Comparison of ENCODE assay signal across 1 cellular context in genomic region chrX:48539345-48540014, GRCh38.
A peak's percentile ranks its signal among the peaks of the same experiment; 100 is the strongest.
TF ChIP-seq lines count a peak whose summit lies in the region.

Gene TBC1D25 (plus strand): TSS chrX:48539714. CDS start chrX:48539798, 84 bp downstream.

TF ChIP-seq in GM12878, 131 proteins besides CTCF, POLR2A, EP300 and RAD21 (continued from another document and continues in another):
- TF ChIP-seq PBX3 (IDR thresholded peaks at IDR 0.05; ENCODE audit: insufficient replicate concordance, low read depth, low read length) (no peak), CREB1 (IDR thresholded peaks at IDR 0.05; ENCODE audit: low read depth) (peak; percentile 96), NFYA (IDR thresholded peaks at IDR 0.05; ENCODE audit: borderline replicate concordance, low read depth, low read length) (no peak), ETV6 (conservative IDR thresholded peaks at IDR 0.05 in 1 of 2, IDR thresholded peaks at IDR 0.05 in 1 of 2; ENCODE audit: borderline replicate concordance in 1 of 2, low read depth in 1 of 2) (no peak), GABPA (IDR thresholded peaks at IDR 0.05; ENCODE audit: low read depth) (no peak), CBX5 (IDR thresholded peaks at IDR 0.05; ENCODE audit: low read depth) (no peak), NR2C1 (IDR thresholded peaks at IDR 0.05) (no peak), MEF2A (IDR thresholded peaks at IDR 0.05; ENCODE audit: insufficient read depth, low read depth, low read length) (no peak), MEF2B (IDR thresholded peaks at IDR 0.05; ENCODE audit: partially characterized antibody, poor library complexity, severe bottlenecking) (peak; percentile 32), ZBTB4 (CRISPR knock-in tag; IDR thresholded peaks at IDR 0.05) (no peak), CEBPB (IDR thresholded peaks at IDR 0.05; ENCODE audit: borderline replicate concordance in 1 of 2, low read depth in 2 of 2, low read length in 2 of 2) (no peak), STAT1 (conservative IDR thresholded peaks at IDR 0.05) (no peak), SIX5 (IDR thresholded peaks at IDR 0.05; ENCODE audit: low read depth, low read length, severe bottlenecking) (no peak), BCL3 (IDR thresholded peaks at IDR 0.05; ENCODE audit: borderline replicate concordance, insufficient read depth, low read depth, low read length, poor library complexity, severe bottlenecking) (no peak), EED (IDR thresholded peaks at IDR 0.05; ENCODE audit: low read depth) (no peak), BRCA1 (IDR thresholded peaks at IDR 0.05; ENCODE audit: low read depth, low read length) (no peak), PAX8 (IDR thresholded peaks at IDR 0.05) (no peak), KLF5 (IDR thresholded peaks at IDR 0.05; ENCODE audit: partially characterized antibody) (peak; percentile 36), ZNF592 (IDR thresholded peaks at IDR 0.05) (no peak), MTA2 (IDR thresholded peaks at IDR 0.05; ENCODE audit: low read depth) (no peak), JUND (IDR thresholded peaks at IDR 0.05; ENCODE audit: low read depth, low read length) (peak; percentile 60; the same call in 1 of the 2 replicates), SUZ12 (IDR thresholded peaks at IDR 0.05; ENCODE audit: unreplicated experiment) (no peak), SMARCA5 (IDR thresholded peaks at IDR 0.05) (peak; percentile 61; the same call in 1 of the 2 replicates), NR2C2 (IDR thresholded peaks at IDR 0.05; ENCODE audit: borderline replicate concordance, control insufficient read depth, insufficient read length, low read depth) (no peak), LARP7 (IDR thresholded peaks at IDR 0.05) (0 out of 2 replicates have a peak, but pooled peaks have one; percentile 21), KDM1A (IDR thresholded peaks at IDR 0.05; ENCODE audit: borderline replicate concordance) (no peak), CBFB (IDR thresholded peaks at IDR 0.05; ENCODE audit: low read depth) (no peak), MXI1 (IDR thresholded peaks at IDR 0.05; ENCODE audit: low read depth, low read length) (peak; percentile 65), SRF (IDR thresholded peaks at IDR 0.05; ENCODE audit: low read depth in 2 of 2, low read length in 2 of 2) (no peak), NFIC (IDR thresholded peaks at IDR 0.05; ENCODE audit: low read depth, low read length) (no peak), ASH2L (IDR thresholded peaks at IDR 0.05; ENCODE audit: borderline replicate concordance, low read depth) (no peak), NRF1 (conservative IDR thresholded peaks at IDR 0.05; ENCODE audit: low read depth, low read length) (peak; percentile 70), USF1 (IDR thresholded peaks at IDR 0.05; ENCODE audit: borderline replicate concordance, extremely low read length, insufficient read depth, low read depth, low read length) (no peak), JUNB (IDR thresholded peaks at IDR 0.05) (no peak), SUPT20H (IDR thresholded peaks at IDR 0.05; ENCODE audit: borderline replicate concordance, control insufficient read depth, low read depth, low read length) (no peak), CEBPZ (IDR thresholded peaks at IDR 0.05; ENCODE audit: low read depth, low read length) (no peak), BHLHE40 (IDR thresholded peaks at IDR 0.05; ENCODE audit: borderline replicate concordance in 1 of 2, low read depth in 2 of 2, low read length in 1 of 2) (peak in 1 of 2 experiments; percentile 74; a peak in 2 of 4 replicates), RCOR1 (conservative IDR thresholded peaks at IDR 0.05; ENCODE audit: low read depth, low read length) (no peak), ZZZ3 (IDR thresholded peaks at IDR 0.05; ENCODE audit: control insufficient read depth, insufficient read length, low read depth) (no peak), SIN3A (IDR thresholded peaks at IDR 0.05; ENCODE audit: low read depth, low read length) (no peak), TBL1XR1 (IDR thresholded peaks at IDR 0.05; ENCODE audit: low read depth, low read length) (no peak), IKZF1 (conservative IDR thresholded peaks at IDR 0.05) (no peak; the same call in none of the 2 replicates), ZNF622 (IDR thresholded peaks at IDR 0.05) (no peak), ZSCAN29 (IDR thresholded peaks at IDR 0.05) (no peak), ZNF24 (IDR thresholded peaks at IDR 0.05) (no peak), KAT2A (conservative IDR thresholded peaks at IDR 0.05; ENCODE audit: control insufficient read depth, low read depth, low read length) (no peak), ZNF274 (IDR thresholded peaks at IDR 0.05; ENCODE audit: insufficient read depth, insufficient read length) (no peak), PRDM15 (CRISPR knock-in tag; IDR thresholded peaks at IDR 0.05) (no peak), EZH2 (IDR thresholded peaks at IDR 0.05; ENCODE audit: borderline replicate concordance, control insufficient read depth, low read depth, low read length) (no peak), RBBP5 (conservative IDR thresholded peaks at IDR 0.05) (no peak), POLR2AphosphoS2 (IDR thresholded peaks at IDR 0.05; ENCODE audit: low read depth, low read length) (no peak), PML (IDR thresholded peaks at IDR 0.05; ENCODE audit: low read length) (no peak), TAF1 (IDR thresholded peaks at IDR 0.05; ENCODE audit: borderline replicate concordance, low read depth, low read length) (no peak), SREBF1 (IDR thresholded peaks at IDR 0.05; ENCODE audit: low read length) (no peak)
